8 cellular contexts compared by ENCODE assay signal in the genomic region with DNA sequence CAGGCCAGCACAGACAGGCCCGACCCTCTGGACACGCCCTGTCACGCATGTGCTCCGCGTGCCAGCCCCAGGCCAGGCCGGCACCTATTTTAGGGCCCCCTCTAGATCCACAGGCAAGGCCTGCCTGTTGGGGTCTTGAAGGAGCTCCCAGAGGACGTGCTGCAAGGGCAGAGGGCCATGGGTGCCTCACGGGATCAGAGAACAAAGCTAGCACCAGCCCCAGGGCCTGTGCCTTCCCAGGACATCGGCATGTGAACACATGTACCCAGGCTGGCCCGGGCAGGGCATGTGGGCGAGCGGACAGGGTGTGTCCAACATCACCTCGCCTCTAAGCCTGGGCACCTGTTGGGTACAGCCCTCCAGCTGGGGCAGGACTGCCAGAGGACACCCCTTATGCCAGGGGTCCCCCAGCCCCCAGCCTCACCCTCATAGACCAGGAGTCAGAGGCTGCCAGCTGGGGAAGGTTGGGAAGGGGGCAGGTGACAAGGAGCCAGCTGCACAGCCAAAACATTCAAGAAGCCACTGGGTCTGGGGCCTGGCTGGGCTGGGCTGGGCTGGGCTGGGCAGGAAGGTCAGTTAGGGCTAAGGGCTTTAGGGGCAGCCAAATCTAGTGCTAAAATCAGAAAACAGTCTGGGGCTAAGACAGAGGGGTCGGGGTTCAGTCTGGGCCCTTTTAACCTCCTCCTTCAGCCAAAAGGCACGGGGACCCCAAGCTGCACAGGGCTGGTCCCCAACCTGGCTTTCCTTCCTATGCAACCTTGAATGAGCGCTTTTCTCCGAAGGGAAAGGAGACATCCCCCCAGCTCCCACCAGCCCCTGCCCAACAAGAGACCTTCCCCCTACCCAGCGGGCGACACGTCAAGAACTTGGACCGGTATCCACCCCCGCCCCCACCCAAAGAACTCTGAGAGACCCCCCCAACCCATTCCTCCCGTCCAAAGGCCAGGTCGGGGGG. TPM values are rescaled to one million over a fixed set of nuclear protein-coding genes. Genes with fewer than 3 reads are reported as not detected.
A peak's percentile ranks its signal among the peaks of the same experiment; 100 is the strongest.
DNase-seq lines count a peak whose midpoint lies in the region; ATAC-seq and TF ChIP-seq lines count a peak whose summit lies in the region.

No MANE protein-coding gene starts in this region.

- H3K27me3 ChIP-seq in left lung (no peaks in the 10 kb centered on the region), thoracic aorta (replicated peaks; ENCODE audit: insufficient read depth) (no peaks in the 10 kb centered on the region)

- no peak for TF ChIP-seq CTCF in left lung (IDR thresholded peaks at IDR 0.05)
- TF ChIP-seq CTCF in thoracic aorta (IDR thresholded peaks at IDR 0.05), result no peak

- H3K9ac ChIP-seq in ES-I3 (ENCODE audit: low read depth, low read length), result peak overlapping the region; percentile 64; the same call in 1 of the 2 replicates

- ATAC-seq in left lung (peak; percentile 10), thoracic aorta (ENCODE audit: insufficient number of reproducible peaks, low FRiP score, low read depth) (no peak)

- peak overlapping the region; percentile 56 to 96 for H3K4me3 ChIP-seq in left lung
- H3K4me3 ChIP-seq in thoracic aorta, result peak overlapping the region; percentile 96

- H3K9me3 ChIP-seq in ES-I3 (ENCODE audit: control insufficient read depth, insufficient read depth, low read length), result no peaks in the 10 kb centered on the region
- no peaks in the 10 kb centered on the region for H3K9me3 ChIP-seq in left lung
- no peaks in the 10 kb centered on the region for H3K9me3 ChIP-seq in thoracic aorta

- H3K27ac ChIP-seq in left lung (peak overlapping the region; percentile 98 to 99), thoracic aorta (peak overlapping the region; percentile 100)

- peak; percentile 55 for DNase-seq in RKO (ENCODE audit: low spot score)
- DNase-seq in central memory CD4-positive, alpha-beta T cell, result peak; percentile 44
- peak; percentile 77 to 92 for DNase-seq in left lung
- no peak for DNase-seq in thoracic aorta (ENCODE audit: low spot score)
- no peak for DNase-seq in NCI-H146 (lab: John Stamatoyannopoulos, UW)
- DNase-seq in NCI-H128 (lab: John Stamatoyannopoulos, UW; ENCODE audit: unreplicated experiment), result no peak
- no peak for DNase-seq in GOT3 (lab: John Stamatoyannopoulos, UW)

- H3K4me1 ChIP-seq in ES-I3 (ENCODE audit: insufficient read depth, low read length), result peaks cover 27% of the 10 kb centered on the region
- H3K4me1 ChIP-seq in left lung, result peaks cover 41 to 73% of the 10 kb centered on the region in 2 donors
- peaks cover 39 to 46% of the 10 kb centered on the region in 2 donors for H3K4me1 ChIP-seq in thoracic aorta (ENCODE audit: control insufficient read depth in 1 of 2, low read depth in 2 of 2)

- H3K36me3 ChIP-seq in ES-I3 (ENCODE audit: insufficient read depth, low read length), result no peaks in the 10 kb centered on the region
- peaks cover 0 to 21% of the 10 kb centered on the region in 2 donors for H3K36me3 ChIP-seq in left lung
- peaks cover 9% of the 10 kb centered on the region for H3K36me3 ChIP-seq in thoracic aorta

- intact Hi-C loops in left lung (cut with DNase I), result no loop called here

RNA-seq across cellular contexts. Expression of a gene that starts 35.3 kb away (rescaled TPM):
- total RNA-seq in left lung (1 to 10 TPM in 1 of 2 donors, under 1 TPM in 1; 0.89 to 1.8 TPM), thoracic aorta (not detected)

RNA-seq across cellular contexts. Expression of a gene that starts 46.4 kb away (rescaled TPM):
- total RNA-seq in left lung, result 10 to 100 TPM in 1 of 2 donors, 1 to 10 TPM in 1; 6.6 to 14.3 TPM
- 10 to 100 TPM in 1 of 2 donors, 1 to 10 TPM in 1; 9.5 to 11.8 TPM for total RNA-seq in thoracic aorta

Comparison
In these comparisons a context has a peak if more than half of its experiments do, and no peak if none do; other contexts are left out.
1. DNase-seq: peak in RKO (single experiment), central memory CD4-positive, alpha-beta T cell (single experiment) and left lung (2 of 2); none in thoracic aorta (single experiment), NCI-H146 (single experiment), NCI-H128 (single experiment) and GOT3 (single experiment).